In genomic region chr6:134938896-134939295, GRCh38 we compare ENCODE assay signal across 9 cellular contexts. TPM values are rescaled to one million over a fixed set of nuclear protein-coding genes. Genes with fewer than 3 reads are reported as not detected.
DNase-seq lines count a peak whose midpoint lies in the region; ATAC-seq, FAIRE-seq and TF ChIP-seq lines count a peak whose summit lies in the region.
"Had no signal": no experiment of that assay in that cellular context is flagged by ENCODE, and none has a peak within 500 bp of the region (broad histone marks: within the 10 kb centered on the region; RNA-seq: fewer than 3 reads in every experiment).

No MANE protein-coding gene starts in this region.

- H3K56ac ChIP-seq in H1 (replicated peaks; ENCODE audit: insufficient read length, low read depth, low read length) = no peak overlapping the region

- 74% methylated on average over 5 of the region's 5 CpGs; no CpG with 5 or more reads in 1 of the 2 experiments for WGBS in H1 (ENCODE audit: extremely low coverage in 1 of 2, insufficient coverage in 1 of 2, insufficient read length in 1 of 2, insufficient replicate concordance in 2 of 2, low coverage in 1 of 2, low lambda C conversion rate in 2 of 2, missing lambda C conversion rate in 1 of 2), 2 experiments
- WGBS in thyroid gland, 2 donors = 66 to 84% methylated on average over 4 to 5 of the region's 5 CpGs

- H3K9ac ChIP-seq in H1 (replicated peaks in 1 of 4; ENCODE audit: extremely low read depth in 1 of 4, low read depth in 3 of 4, low read length in 3 of 4) (no peak overlapping the region), colonic mucosa (ENCODE audit: low read depth in 2 of 2, low read length in 2 of 2) (no peak overlapping the region)

- H3K27me3 ChIP-seq in H1 (replicated peaks in 1 of 4; ENCODE audit: control insufficient read depth in 3 of 4, extremely low read depth in 1 of 4, insufficient read depth in 3 of 4, low read length in 3 of 4) = no peaks in the 10 kb centered on the region
- no peaks in the 10 kb centered on the region for H3K27me3 ChIP-seq in thyroid gland
- H3K27me3 ChIP-seq in colonic mucosa = no peaks in the 10 kb centered on the region

- no peak for TF ChIP-seq RAD21 in H1 (IDR thresholded peaks at IDR 0.05 in 1 of 2, conservative IDR thresholded peaks at IDR 0.05 in 1 of 2; ENCODE audit: low read depth in 2 of 2, low read length in 2 of 2)

- no peak overlapping the region for H4K91ac ChIP-seq in H1 (replicated peaks; ENCODE audit: insufficient read length, low read length)

- H2AFZ ChIP-seq in H1 (ENCODE audit: low read length) = 0 out of 2 replicates have a peak overlapping the region, but pooled peaks have one; percentile 41

- no peaks in the 10 kb centered on the region for H3K9me3 ChIP-seq in H1 (ENCODE audit: insufficient read depth in 2 of 2, low read depth in 1 of 2, low read length in 1 of 2)
- H3K9me3 ChIP-seq in thyroid gland = no peaks in the 10 kb centered on the region
- H3K9me3 ChIP-seq in colonic mucosa = no peaks in the 10 kb centered on the region

- in situ Hi-C loops in ACHN (cut with HindIII; ENCODE audit: low pct_ligation_motif_present, low pct_unique_long_range_greater_than_20kb, low sequenced_read_pairs) = loop anchor here (25.0 kb wide), 1 partner anchor 777 kb away; no protein-coding TSS in a partner anchor

- no peak overlapping the region for H3K14ac ChIP-seq in H1 (ENCODE audit: insufficient read length)

- no peaks in the 10 kb centered on the region for H3K79me2 ChIP-seq in H1 (ENCODE audit: control insufficient read depth in 1 of 2, insufficient read depth in 2 of 2, low read length in 2 of 2)

- H3K4me3 ChIP-seq in H1 (ENCODE audit: extremely low read depth in 1 of 4, insufficient read depth in 2 of 4, low read depth in 3 of 4, low read length in 4 of 4) (no peak overlapping the region), thyroid gland (replicated peaks in 1 of 3) (no peak overlapping the region), colonic mucosa (no peak overlapping the region)

- H3K9me3 Mint-ChIP-seq in stimulated activated effector memory CD8-positive, alpha-beta T cell treated with anti-CD3 and anti-CD28 coated beads, Interleukin-12 subunit alpha, Interleukin-12 subunit beta, amount 100 ng/mL, for 72 hours = no peaks in the 10 kb centered on the region
- H3K9me3 Mint-ChIP-seq: natural killer cell had no signal

- no peak overlapping the region for H3K27ac Mint-ChIP-seq in stimulated activated effector memory CD8-positive, alpha-beta T cell treated with anti-CD3 and anti-CD28 coated beads, Interleukin-12 subunit alpha, Interleukin-12 subunit beta, amount 100 ng/mL, for 72 hours
- H3K27ac Mint-ChIP-seq: natural killer cell had no signal

- H2AK5ac ChIP-seq in H1 (ENCODE audit: low read depth, low read length) = no peak overlapping the region

- ATAC-seq in GM21526 (IDR thresholded peaks at IDR 0.05; ENCODE audit: low FRiP score, unreplicated experiment) = peak; percentile 58
- ATAC-seq in stimulated activated effector memory CD8-positive, alpha-beta T cell treated with anti-CD3 and anti-CD28 coated beads, Interleukin-12 subunit alpha, Interleukin-12 subunit beta, amount 100 ng/mL, for 72 hours = peak; percentile 96

- FAIRE-seq in H1 (lab: Jason Lieb, UNC) = no peak

- no peaks in the 10 kb centered on the region for H4K20me1 ChIP-seq in H1 (replicated peaks in 1 of 2; ENCODE audit: control insufficient read depth in 1 of 2, insufficient read depth in 2 of 2, low read length in 2 of 2)

- TF ChIP-seq CTCF in H1 (IDR thresholded peaks at IDR 0.05; ENCODE audit: control extremely low read depth in 1 of 3, insufficient read depth in 1 of 3, low read depth in 1 of 3, low read length in 3 of 3) = no peak
- TF ChIP-seq CTCF in thyroid gland (IDR thresholded peaks at IDR 0.05) = no peak
- TF ChIP-seq CTCF in colonic mucosa (IDR thresholded peaks at IDR 0.05) = no peak

- H2BK15ac ChIP-seq in H1 (ENCODE audit: low read length) = no peak overlapping the region

- H2BK12ac ChIP-seq in H1 (ENCODE audit: low read depth, low read length) = no peak overlapping the region

- CTCF ChIA-PET in H1 (lab: Charles Lee; ENCODE audit: partially characterized antibody) = interaction anchor here (0.7 to 5.3 kb wide), 22 partner anchors 8 to 828 kb away, joined by 3 to 38 read pairs (median 6); partner anchors contain the start of gene ALDH8A1

- TF ChIP-seq POLR2A in H1 (IDR thresholded peaks at IDR 0.05; ENCODE audit: control extremely low read depth in 1 of 2, low read depth in 2 of 2, low read length in 2 of 2) = no peak
- no peak for TF ChIP-seq POLR2A in thyroid gland (IDR thresholded peaks at IDR 0.05)

- H3K36me3 ChIP-seq in H1 (ENCODE audit: control insufficient read depth in 2 of 4, insufficient read depth in 4 of 4, low read length in 3 of 4) (no peaks in the 10 kb centered on the region), thyroid gland (no peaks in the 10 kb centered on the region), colonic mucosa (no peaks in the 10 kb centered on the region)

- H3K79me1 ChIP-seq in H1 (ENCODE audit: low read depth, low read length) = no peaks in the 10 kb centered on the region

- no peaks in the 10 kb centered on the region for H3K36me3 Mint-ChIP-seq in stimulated activated effector memory CD8-positive, alpha-beta T cell treated with anti-CD3 and anti-CD28 coated beads, Interleukin-12 subunit alpha, Interleukin-12 subunit beta, amount 100 ng/mL, for 72 hours
- H3K36me3 Mint-ChIP-seq: natural killer cell had no signal

- H3K23me2 ChIP-seq in H1 (ENCODE audit: low read depth, low read length) = no peaks in the 10 kb centered on the region

- H3K4me1 ChIP-seq in H1 (replicated peaks in 1 of 4; ENCODE audit: control insufficient read depth in 3 of 4, insufficient read depth in 4 of 4, low read length in 3 of 4) = peaks cover 0 to 3% (median 0%) of the 10 kb centered on the region in 4 experiments; a peak in 1 of 7 replicates
- H3K4me1 ChIP-seq in thyroid gland = no peaks in the 10 kb centered on the region
- no peaks in the 10 kb centered on the region for H3K4me1 ChIP-seq in colonic mucosa

- no peak overlapping the region for H4K8ac ChIP-seq in H1 (ENCODE audit: extremely low read depth, insufficient read depth, low read length)

- no peak overlapping the region for H4K5ac ChIP-seq in H1 (ENCODE audit: insufficient read length, low read depth, low read length)

- H3K23ac ChIP-seq in H1 (ENCODE audit: insufficient read length) = no peak overlapping the region

- POLR2A ChIA-PET in H1 (lab: Charles Lee; ENCODE audit: partially characterized antibody) = no interaction called here

- no peak overlapping the region for H2BK5ac ChIP-seq in H1 (ENCODE audit: low read depth, low read length)

- H3K4me1 Mint-ChIP-seq in stimulated activated effector memory CD8-positive, alpha-beta T cell treated with anti-CD3 and anti-CD28 coated beads, Interleukin-12 subunit alpha, Interleukin-12 subunit beta, amount 100 ng/mL, for 72 hours = peaks cover 13% of the 10 kb centered on the region
- H3K4me1 Mint-ChIP-seq: natural killer cell had no signal

- DNase-seq in activated CD4-positive, alpha-beta T cell treated with anti-CD3 and anti-CD28 coated beads for 24 hours (ENCODE audit: low read depth in 2 of 2) = peak; percentile 41 to 56
- DNase-seq in H1 (ENCODE audit: low read depth in 1 of 2, low spot score in 2 of 2) = no peak
- DNase-seq in stimulated activated effector memory CD8-positive, alpha-beta T cell treated with anti-CD3 and anti-CD28 coated beads, Interleukin-12 subunit alpha, Interleukin-12 subunit beta, amount 100 ng/mL, for 72 hours (ENCODE audit: low spot score in 2 of 2) = peak in 1 of 2 donors; percentile 25
- DNase-seq in ACHN = no peak
- no peak for DNase-seq in thyroid gland
- no peak for DNase-seq in colonic mucosa
- DNase-seq: natural killer cell, NCI-H524 treated with DMSO at 0.1 percent for 48 hours had no signal

- no peak overlapping the region for H3K4me2 ChIP-seq in H1 (ENCODE audit: insufficient read depth in 1 of 2, low read depth in 2 of 2, low read length in 2 of 2)

- H3K27ac ChIP-seq in H1 (ENCODE audit: low read depth, low read length) (no peak overlapping the region), thyroid gland (no peak overlapping the region), colonic mucosa (no peak overlapping the region)

- TF ChIP-seq EP300 in H1 (IDR thresholded peaks at IDR 0.05; ENCODE audit: borderline replicate concordance in 1 of 2, low read depth in 2 of 2, low read length in 2 of 2) = no peak

- H3K4ac ChIP-seq in H1 (replicated peaks; ENCODE audit: insufficient read length, low read depth, low read length) = no peak overlapping the region

- H2BK20ac ChIP-seq in H1 (ENCODE audit: low read length) = no peak overlapping the region

- H2BK120ac ChIP-seq in H1 (replicated peaks; ENCODE audit: low read depth, low read length) = no peak overlapping the region

- intact Hi-C loops in thyroid gland (cut with DNase I) = loop anchor here (10.0 kb wide), 1 partner anchor 814 kb away; no protein-coding TSS in a partner anchor
- intact Hi-C loops in colonic mucosa (cut with DNase I) = no loop called here

- H3K18ac ChIP-seq in H1 (ENCODE audit: extremely low read depth, low read length) = no peak overlapping the region

- peak overlapping the region; percentile 13 for H3K4me3 Mint-ChIP-seq in stimulated activated effector memory CD8-positive, alpha-beta T cell treated with anti-CD3 and anti-CD28 coated beads, Interleukin-12 subunit alpha, Interleukin-12 subunit beta, amount 100 ng/mL, for 72 hours
- H3K4me3 Mint-ChIP-seq: natural killer cell had no signal

TF ChIP-seq in H1, 55 proteins besides CTCF, POLR2A, EP300 and RAD21:
- no peak for TF ChIP-seq CHD2 (IDR thresholded peaks at IDR 0.05; ENCODE audit: low read length)

RNA-seq across cellular contexts. Expression of gene ALDH8A1, which starts 11.0 kb away (rescaled TPM):
- total RNA-seq in H1 (2021; fragmentation: NEBNext Ultra II Directional; extraction: Animal tissue kit (Norgen Biotek cat#: 25700)) = 0.28 TPM in 1 of 2 replicates, not detected in the other
- polyA plus RNA-seq in H1 (2011; rRNA removed) = 0.08 and 0.09 TPM in 2 replicates
- polyA plus RNA-seq in H1 (2011; cell fraction: cytosol; rRNA removed) = 0.09 TPM
- polyA plus RNA-seq in H1 (2011; cell fraction: nucleus; rRNA removed) = 0.17 TPM
- polyA plus RNA-seq in H1 (2012, experiment 1 of 2) = 0.17 to 0.23 TPM (median 0.22 TPM) in 3 of 4 replicates, not detected in the other
- polyA plus RNA-seq in H1 (2012, experiment 2 of 2) = not detected
- polyA plus RNA-seq in H1 (2013, experiment 1 of 2) = 0.16 TPM
- 0.07 TPM for polyA plus RNA-seq in H1 (2013, experiment 2 of 2)
- 0.44 and 0.69 TPM in 2 replicates for polyA minus RNA-seq in H1 (2011; rRNA and poly(A)+ RNA removed)
- polyA minus RNA-seq in H1 (2011; cell fraction: cytosol; rRNA and poly(A)+ RNA removed) = not detected
- polyA minus RNA-seq in H1 (2011; cell fraction: nucleus; rRNA and poly(A)+ RNA removed) = not detected
- total RNA-seq in thyroid gland (under 1 TPM in 3 of 4 donors, not detected in 1; 0.13 to 0.54 (median 0.33) TPM), colonic mucosa (under 1 TPM; 0.53 to 0.64 TPM)

Comparison
In these comparisons a context has a peak if more than half of its experiments do, and no peak if none do; other contexts are left out.
1. DNase-seq: peak in activated CD4-positive, alpha-beta T cell treated with anti-CD3 and anti-CD28 coated beads for 24 hours (2 of 2); none in H1 (0 of 2), ACHN (single experiment), thyroid gland (0 of 2) and colonic mucosa (single experiment).